In the genomic region with DNA sequence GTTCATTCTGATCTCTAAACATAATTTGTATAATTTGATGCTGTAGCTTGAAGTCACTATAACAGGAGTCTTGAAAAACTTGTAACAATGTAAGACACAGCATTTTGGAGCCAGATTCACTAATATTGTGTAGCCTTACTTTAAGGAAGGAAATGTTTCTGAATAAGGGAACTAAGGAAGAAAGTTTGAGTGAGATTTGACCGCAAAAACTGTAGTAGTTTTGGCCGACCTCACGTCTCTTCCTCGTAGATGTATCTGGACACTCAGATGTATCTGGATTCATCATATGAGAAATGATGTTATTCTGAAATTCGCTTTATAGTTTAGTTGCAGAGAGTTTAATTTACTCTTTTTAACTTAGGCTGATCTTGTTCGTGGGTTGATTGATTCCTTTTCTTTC, we compare ENCODE assay signal across 13 cellular contexts.
"Had no signal": no experiment of that assay in that cellular context is flagged by ENCODE, and none has a peak within 500 bp of the region (broad histone marks: within the 10 kb centered on the region; RNA-seq: fewer than 3 reads in every experiment).

No MANE protein-coding gene starts in this region.

- ATAC-seq: activated naive CD4-positive, alpha-beta T cell treated with anti-CD3 and anti-CD28 coated beads, Interleukin-2, amount 50 U/mL, for 72 hours; body of pancreas had no signal

- H3K9me3 ChIP-seq: body of pancreas, colonic mucosa, sigmoid colon, spleen, thyroid gland had no signal

- DNase-seq: activated CD4-positive, alpha-beta T cell treated with anti-CD3 and anti-CD28 coated beads, Interleukin-2, amount 50 U/mL, for 48 hours; activated CD4-positive, CD25-positive, alpha-beta regulatory T cell treated with anti-CD3 and anti-CD28 coated beads, Interleukin-2, amount 50 U/mL, for 72 hours; activated effector memory CD4-positive, alpha-beta T cell treated with anti-CD3 and anti-CD28 coated beads, Interleukin-2, amount 50 U/mL, for 16 hours; amygdala; body of pancreas; central memory CD4-positive, alpha-beta T cell; colonic mucosa; islet precursor cell; sigmoid colon; spleen; T-helper 2 cell; thyroid gland had no signal

- H3K9me3 Mint-ChIP-seq: activated naive CD4-positive, alpha-beta T cell treated with anti-CD3 and anti-CD28 coated beads, Interleukin-2, amount 50 U/mL, for 72 hours had no signal
